Comparison of ENCODE assay signal across 1 cellular context in the genomic region with DNA sequence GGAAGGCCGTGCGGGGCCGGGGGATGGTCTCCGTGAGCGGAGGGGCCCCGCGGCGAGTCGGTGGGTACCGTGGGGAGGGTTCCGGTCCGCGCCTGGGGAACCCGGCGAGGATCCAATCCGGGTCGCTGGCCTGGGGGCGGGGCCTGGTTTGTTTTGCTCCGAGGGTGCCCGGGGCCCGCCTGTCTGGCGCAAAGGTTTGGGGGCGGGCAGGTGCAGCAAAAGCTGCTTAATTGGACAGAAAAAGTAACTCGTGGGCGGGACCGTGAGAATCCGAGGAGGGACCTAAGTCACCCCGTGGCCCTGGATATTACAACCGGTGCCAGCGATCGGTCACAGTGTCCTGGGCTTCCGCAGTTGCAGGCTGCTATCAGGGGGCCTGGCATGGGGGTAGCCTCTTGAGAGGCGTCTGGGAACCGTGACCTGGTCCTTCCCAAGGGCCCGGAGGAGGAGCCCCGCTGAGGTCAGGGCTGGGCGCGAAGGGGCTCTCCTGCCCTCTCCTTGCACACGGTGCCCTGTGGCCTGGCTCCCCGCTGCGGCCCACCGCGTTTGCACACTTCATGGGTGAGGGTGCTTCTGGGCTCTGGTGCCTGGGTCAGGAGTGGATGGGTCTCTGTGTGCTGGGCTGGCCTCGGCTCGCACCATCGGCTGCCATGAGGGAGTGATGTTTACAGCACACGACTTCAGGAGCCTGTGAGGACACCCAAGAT.
TF ChIP-seq lines count a peak whose summit lies in the region.

No MANE protein-coding gene starts in this region.

TF ChIP-seq in K562, 482 proteins besides CTCF, POLR2A, EP300 and RAD21 (continued from another document):
- TF ChIP-seq NCOA1 (IDR thresholded peaks at IDR 0.05; ENCODE audit: low read depth) (no peak), POLR3A (IDR thresholded peaks at IDR 0.05; ENCODE audit: borderline replicate concordance, extremely low read depth, insufficient read depth, insufficient read length) (no peak), ZBTB9 (CRISPR knock-in tag; IDR thresholded peaks at IDR 0.05) (peak; percentile 61; the same call in 1 of the 2 replicates), DACH1 (IDR thresholded peaks at IDR 0.05; ENCODE audit: partially characterized antibody) (no peak), CREBBP (IDR thresholded peaks at IDR 0.05; ENCODE audit: low read depth, low read length) (no peak), ZNF3 (CRISPR knock-in tag; IDR thresholded peaks at IDR 0.05) (no peak)
